ENCODE assay signal across 1 cellular context in the genomic region with DNA sequence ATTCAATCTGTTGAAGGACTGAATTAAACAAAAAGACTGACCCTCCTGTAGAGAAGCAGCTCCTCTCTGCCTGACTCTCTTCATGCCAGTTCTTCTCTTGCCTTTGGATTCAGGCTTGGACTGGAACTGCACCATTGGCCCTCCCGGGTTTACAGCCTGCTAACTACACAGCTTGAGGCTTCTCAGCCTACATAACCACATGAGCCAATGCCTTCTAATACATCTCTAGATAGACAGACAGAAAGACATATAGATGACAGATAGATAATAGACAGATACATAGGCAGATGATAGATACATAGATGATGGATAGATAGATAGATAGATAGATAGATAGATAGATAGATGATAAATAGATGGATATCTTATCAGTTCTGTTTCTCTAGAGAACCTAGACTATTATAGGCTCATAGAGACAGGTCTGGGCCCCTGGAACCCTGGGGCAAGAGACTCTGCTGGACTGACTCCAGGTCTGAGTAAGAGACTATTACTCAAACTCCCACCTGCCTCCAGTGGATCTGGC.
A peak's percentile ranks its signal among the peaks of the same experiment; 100 is the strongest.
TF ChIP-seq lines count a peak whose summit lies in the region.

No MANE protein-coding gene starts in this region.

TF ChIP-seq in K562, 482 proteins besides CTCF, POLR2A, EP300 and RAD21:
- TF ChIP-seq DACH1 (IDR thresholded peaks at IDR 0.05; ENCODE audit: partially characterized antibody) (peak; percentile 92), ARID1B (IDR thresholded peaks at IDR 0.05) (no peak), FOXK2 (conservative IDR thresholded peaks at IDR 0.05 in 1 of 2, IDR thresholded peaks at IDR 0.05 in 1 of 2; ENCODE audit: low read depth in 2 of 2) (no peak), SUPT5H (IDR thresholded peaks at IDR 0.05) (no peak), ZNF3 (CRISPR knock-in tag; IDR thresholded peaks at IDR 0.05) (no peak), CREM (IDR thresholded peaks at IDR 0.05; ENCODE audit: low read depth) (no peak)
- TF ChIP-seq, protein P1, sequence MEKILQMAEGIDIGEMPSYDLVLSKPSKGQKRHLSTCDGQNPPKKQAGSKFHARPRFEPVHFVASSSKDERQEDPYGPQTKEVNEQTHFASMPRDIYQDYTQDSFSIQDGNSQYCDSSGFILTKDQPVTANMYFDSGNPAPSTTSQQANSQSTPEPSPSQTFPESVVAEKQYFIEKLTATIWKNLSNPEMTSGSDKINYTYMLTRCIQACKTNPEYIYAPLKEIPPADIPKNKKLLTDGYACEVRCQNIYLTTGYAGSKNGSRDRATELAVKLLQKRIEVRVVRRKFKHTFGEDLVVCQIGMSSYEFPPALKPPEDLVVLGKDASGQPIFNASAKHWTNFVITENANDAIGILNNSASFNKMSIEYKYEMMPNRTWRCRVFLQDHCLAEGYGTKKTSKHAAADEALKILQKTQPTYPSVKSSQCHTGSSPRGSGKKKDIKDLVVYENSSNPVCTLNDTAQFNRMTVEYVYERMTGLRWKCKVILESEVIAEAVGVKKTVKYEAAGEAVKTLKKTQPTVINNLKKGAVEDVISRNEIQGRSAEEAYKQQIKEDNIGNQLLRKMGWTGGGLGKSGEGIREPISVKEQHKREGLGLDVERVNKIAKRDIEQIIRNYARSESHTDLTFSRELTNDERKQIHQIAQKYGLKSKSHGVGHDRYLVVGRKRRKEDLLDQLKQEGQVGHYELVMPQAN (IDR thresholded peaks at IDR 0.05; ENCODE audit: borderline replicate concordance): no peak
